In genomic region chr1:175314300-175314699, GRCh38 we compare ENCODE assay signal across 17 cellular contexts.
DNase-seq lines count a peak whose midpoint lies in the region; ATAC-seq lines count a peak whose summit lies in the region.
"Had no signal": no experiment of that assay in that cellular context is flagged by ENCODE, and none has a peak within 500 bp of the region (broad histone marks: within the 10 kb centered on the region; RNA-seq: fewer than 3 reads in every experiment).

No MANE protein-coding gene starts in this region.

- H3K9me3 Mint-ChIP-seq in activated naive CD8-positive, alpha-beta T cell treated with anti-CD3 and anti-CD28 coated beads, Interleukin-2, amount 50 U/mL, for 24 hours = no peaks in the 10 kb centered on the region
- no peaks in the 10 kb centered on the region for H3K9me3 Mint-ChIP-seq in activated naive CD8-positive, alpha-beta T cell treated with anti-CD3 and anti-CD28 coated beads for 36 hours
- H3K9me3 Mint-ChIP-seq in stimulated activated memory B cell treated with anti-CD40 and anti-IgM and Interleukin-4, amounts not matched to agents 10 μg/mL and 1 μg/mL and 100 μg/mL, for 72 hours = no peaks in the 10 kb centered on the region
- H3K9me3 Mint-ChIP-seq: activated T-cell treated with anti-CD3 and anti-CD28 coated beads, Interleukin-2, amount 50 U/mL, for 72 hours had no signal

- H3K27ac Mint-ChIP-seq in activated naive CD8-positive, alpha-beta T cell treated with anti-CD3 and anti-CD28 coated beads, Interleukin-2, amount 50 U/mL, for 24 hours = no peak overlapping the region
- no peak overlapping the region for H3K27ac Mint-ChIP-seq in activated naive CD8-positive, alpha-beta T cell treated with anti-CD3 and anti-CD28 coated beads for 36 hours
- H3K27ac Mint-ChIP-seq in stimulated activated memory B cell treated with anti-CD40 and anti-IgM and Interleukin-4, amounts not matched to agents 10 μg/mL and 1 μg/mL and 100 μg/mL, for 72 hours = peak overlapping the region; percentile 29
- H3K27ac Mint-ChIP-seq: activated T-cell treated with anti-CD3 and anti-CD28 coated beads, Interleukin-2, amount 50 U/mL, for 72 hours had no signal

- H3K4me3 Mint-ChIP-seq in activated naive CD8-positive, alpha-beta T cell treated with anti-CD3 and anti-CD28 coated beads, Interleukin-2, amount 50 U/mL, for 24 hours = no peak overlapping the region
- no peak overlapping the region for H3K4me3 Mint-ChIP-seq in activated naive CD8-positive, alpha-beta T cell treated with anti-CD3 and anti-CD28 coated beads for 36 hours
- no peak overlapping the region for H3K4me3 Mint-ChIP-seq in stimulated activated memory B cell treated with anti-CD40 and anti-IgM and Interleukin-4, amounts not matched to agents 10 μg/mL and 1 μg/mL and 100 μg/mL, for 72 hours
- H3K4me3 Mint-ChIP-seq: activated T-cell treated with anti-CD3 and anti-CD28 coated beads, Interleukin-2, amount 50 U/mL, for 72 hours had no signal

- H3K4me1 Mint-ChIP-seq in activated naive CD8-positive, alpha-beta T cell treated with anti-CD3 and anti-CD28 coated beads, Interleukin-2, amount 50 U/mL, for 24 hours = peaks cover 3% of the 10 kb centered on the region
- H3K4me1 Mint-ChIP-seq in activated naive CD8-positive, alpha-beta T cell treated with anti-CD3 and anti-CD28 coated beads for 36 hours = peaks cover 1% of the 10 kb centered on the region
- peaks cover 23% of the 10 kb centered on the region for H3K4me1 Mint-ChIP-seq in stimulated activated memory B cell treated with anti-CD40 and anti-IgM and Interleukin-4, amounts not matched to agents 10 μg/mL and 1 μg/mL and 100 μg/mL, for 72 hours

- no peaks in the 10 kb centered on the region for H3K36me3 Mint-ChIP-seq in activated naive CD8-positive, alpha-beta T cell treated with anti-CD3 and anti-CD28 coated beads, Interleukin-2, amount 50 U/mL, for 24 hours (ENCODE audit: low read depth)
- no peaks in the 10 kb centered on the region for H3K36me3 Mint-ChIP-seq in activated naive CD8-positive, alpha-beta T cell treated with anti-CD3 and anti-CD28 coated beads for 36 hours
- no peaks in the 10 kb centered on the region for H3K36me3 Mint-ChIP-seq in stimulated activated memory B cell treated with anti-CD40 and anti-IgM and Interleukin-4, amounts not matched to agents 10 μg/mL and 1 μg/mL and 100 μg/mL, for 72 hours

- H3K27me3 Mint-ChIP-seq in activated naive CD8-positive, alpha-beta T cell treated with anti-CD3 and anti-CD28 coated beads, Interleukin-2, amount 50 U/mL, for 24 hours = peaks cover 3% of the 10 kb centered on the region
- H3K27me3 Mint-ChIP-seq in activated naive CD8-positive, alpha-beta T cell treated with anti-CD3 and anti-CD28 coated beads for 36 hours = peaks cover 9% of the 10 kb centered on the region
- H3K27me3 Mint-ChIP-seq in stimulated activated memory B cell treated with anti-CD40 and anti-IgM and Interleukin-4, amounts not matched to agents 10 μg/mL and 1 μg/mL and 100 μg/mL, for 72 hours = no peaks in the 10 kb centered on the region

- peak; percentile 68 for ATAC-seq in activated naive CD8-positive, alpha-beta T cell treated with anti-CD3 and anti-CD28 coated beads, Interleukin-2, amount 50 U/mL, for 24 hours
- ATAC-seq in esophagus mucosa (peak; percentile 28), GM19328 (IDR thresholded peaks at IDR 0.05; ENCODE audit: unreplicated experiment) (no peak)
- peak; percentile 59 for ATAC-seq in stimulated activated memory B cell treated with anti-CD40 and anti-IgM and Interleukin-4, amounts not matched to agents 10 μg/mL and 1 μg/mL and 100 μg/mL, for 72 hours
- ATAC-seq: activated T-cell treated with anti-CD3 and anti-CD28 coated beads, Interleukin-2, amount 50 U/mL, for 72 hours; gastroesophageal sphincter; mucosa of descending colon; upper lobe of right lung had no signal

- no peak for DNase-seq in activated naive CD8-positive, alpha-beta T cell treated with anti-CD3 and anti-CD28 coated beads, Interleukin-2, amount 50 U/mL, for 24 hours
- DNase-seq in activated naive CD8-positive, alpha-beta T cell treated with anti-CD3 and anti-CD28 coated beads for 36 hours = no peak
- DNase-seq in NCI-H69 (lab: John Stamatoyannopoulos, UW) (peak; percentile 13), GM19238 (ENCODE audit: insufficient read length, low spot score) (no peak)
- DNase-seq in activated T-cell treated with anti-CD3 and anti-CD28 coated beads, Interleukin-2, amount 50 U/mL, for 48 hours = no peak
- DNase-seq: activated CD4-positive, alpha-beta T cell treated with anti-CD3 and anti-CD28 coated beads, Interleukin-2, amount 50 U/mL, for 4 hours; activated T-cell treated with anti-CD3 and anti-CD28 coated beads, Interleukin-2, amount 50 U/mL, for 72 hours; GDM1; mucosa of descending colon; NCI-H345; stimulated activated CD4-positive, alpha-beta T cell treated with anti-CD3 and anti-CD28 coated beads, Interleukin-4, amount 100 ng/mL, for 24 hours; T1000; upper lobe of right lung had no signal
